ENCODE assay signal across 10 cellular contexts in genomic region chr6:111843347-111844147, GRCh38. TPM values are rescaled to one million over a fixed set of nuclear protein-coding genes. Genes with fewer than 3 reads are reported as not detected.
DNase-seq lines count a peak whose midpoint lies in the region; ATAC-seq, FAIRE-seq and TF ChIP-seq lines count a peak whose summit lies in the region.
"Had no signal": no experiment of that assay in that cellular context is flagged by ENCODE, and none has a peak within 500 bp of the region (broad histone marks: within the 10 kb centered on the region; RNA-seq: fewer than 3 reads in every experiment).

No MANE protein-coding gene starts in this region.

- H3K23ac ChIP-seq in neuronal stem cell (ENCODE audit: low read depth, low read length, poor library complexity): no peak overlapping the region

- no peak overlapping the region for H3K4ac ChIP-seq in neuronal stem cell (ENCODE audit: low read length)

- no peak for DNase-seq in GM18507 (ENCODE audit: extremely low spot score, insufficient read length, low read depth)
- DNase-seq in T-helper 9 cell: peak; percentile 61
- DNase-seq in astrocyte of the hippocampus (ENCODE audit: low read depth, low spot score): peak; percentile 27
- DNase-seq in neuronal stem cell (ENCODE audit: low spot score): no peak
- DNase-seq in breast epithelium (ENCODE audit: low spot score in 2 of 2): no peak
- DNase-seq in RKO (ENCODE audit: low spot score): no peak
- DNase-seq: DMS79 treated with DMSO at 0.1 percent for 48 hours had no signal

- TF ChIP-seq CTCF in breast epithelium (IDR thresholded peaks at IDR 0.05): no peak

- H2AK5ac ChIP-seq in neuronal stem cell (ENCODE audit: low read depth, low read length): no peak overlapping the region

- TF ChIP-seq POLR2A in breast epithelium (IDR thresholded peaks at IDR 0.05): no peak

- H3K9me3 ChIP-seq in neuronal stem cell (replicated peaks in 1 of 2; ENCODE audit: control insufficient read depth in 2 of 2, insufficient read depth in 1 of 2, low read depth in 1 of 2, low read length in 2 of 2) (no peaks in the 10 kb centered on the region), breast epithelium (no peaks in the 10 kb centered on the region)
- H3K9me3 ChIP-seq: neutrophil had no signal

- H3K36me3 ChIP-seq in neuronal stem cell (replicated peaks in 1 of 2; ENCODE audit: control insufficient read depth in 2 of 2, insufficient read depth in 2 of 2, low read length in 2 of 2): peaks cover 0 to 68% of the 10 kb centered on the region in 2 donors
- no peaks in the 10 kb centered on the region for H3K36me3 ChIP-seq in breast epithelium
- H3K36me3 ChIP-seq: neutrophil had no signal

- intact Hi-C loops in breast epithelium (cut with DNase I; ENCODE audit: low total_unique reads): loop anchor here (1.0 kb wide), 1 partner anchor 27 kb away; no protein-coding TSS in a partner anchor

- H3K14ac ChIP-seq in neuronal stem cell (ENCODE audit: low read length): no peak overlapping the region

- no peak overlapping the region for H3K4me3 ChIP-seq in neuronal stem cell (ENCODE audit: low read length in 2 of 2)
- no peak overlapping the region for H3K4me3 ChIP-seq in breast epithelium

- H2BK12ac ChIP-seq in neuronal stem cell (ENCODE audit: low read length): no peak overlapping the region

- H3K79me1 ChIP-seq in neuronal stem cell (ENCODE audit: low read depth, low read length): peaks cover 4% of the 10 kb centered on the region

- H4K91ac ChIP-seq in neuronal stem cell (ENCODE audit: low read depth, low read length, poor library complexity): no peak overlapping the region

- H3K9ac ChIP-seq in neuronal stem cell (ENCODE audit: low read depth, low read length, poor library complexity): no peak overlapping the region

- H3K27me3 ChIP-seq in neuronal stem cell (ENCODE audit: control insufficient read depth in 3 of 3, insufficient read depth in 3 of 3, low read depth in 1 of 3, low read length in 3 of 3): no peaks in the 10 kb centered on the region
- H3K27me3 ChIP-seq in breast epithelium: no peaks in the 10 kb centered on the region
- H3K27me3 ChIP-seq: neutrophil had no signal

- H3K4me2 ChIP-seq in neuronal stem cell (ENCODE audit: insufficient read depth, low read length, poor library complexity, severe bottlenecking): no peak overlapping the region

- H3K18ac ChIP-seq in neuronal stem cell (ENCODE audit: low read length): no peak overlapping the region

- no peak overlapping the region for H2BK15ac ChIP-seq in neuronal stem cell (ENCODE audit: low read length)

- WGBS in neuronal stem cell (ENCODE audit: extremely low coverage in 2 of 2, insufficient read length in 2 of 2, insufficient replicate concordance in 1 of 2), 2 donors: no CpG with 5 or more reads among the region's 7 CpGs

- peak; percentile 5 for FAIRE-seq in GM18507 (lab: Jason Lieb, UNC)

- peak overlapping the region; percentile 38 for H3K27ac ChIP-seq in neuronal stem cell (replicated peaks; ENCODE audit: low read length)
- H3K27ac ChIP-seq in breast epithelium: no peak overlapping the region
- H3K27ac ChIP-seq: neutrophil had no signal

- H2BK120ac ChIP-seq in neuronal stem cell (ENCODE audit: low read depth, low read length): no peak overlapping the region

- no peak overlapping the region for H2BK5ac ChIP-seq in neuronal stem cell (ENCODE audit: low read length)

- H4K8ac ChIP-seq in neuronal stem cell (ENCODE audit: low read depth, low read length): no peak overlapping the region

- H2AFZ ChIP-seq in neuronal stem cell (ENCODE audit: low read length): no peak overlapping the region

- peaks cover 41 to 74% of the 10 kb centered on the region in 2 donors for H3K4me1 ChIP-seq in neuronal stem cell (ENCODE audit: control insufficient read depth in 2 of 2, insufficient read depth in 1 of 2, low read depth in 1 of 2, low read length in 2 of 2)
- no peaks in the 10 kb centered on the region for H3K4me1 ChIP-seq in breast epithelium

- no peak for ATAC-seq in GM21447 (IDR thresholded peaks at IDR 0.05; ENCODE audit: unreplicated experiment)
- no peak for ATAC-seq in GM19324 (IDR thresholded peaks at IDR 0.05; ENCODE audit: low FRiP score, unreplicated experiment)

RNA-seq across cellular contexts. Expression of gene FYN, which starts 29.7 kb away (rescaled TPM):
- 176 TPM for polyA plus RNA-seq in neuronal stem cell (2013, experiment 1 of 2)
- polyA plus RNA-seq in neuronal stem cell (2013, experiment 2 of 2): 174 TPM
- total RNA-seq in breast epithelium: 100 to 1,000 TPM in 2 of 3 donors, 10 to 100 TPM in 1; 44.8 to 209 (median 111) TPM

Comparison
In these comparisons a context has a peak if more than half of its experiments do, and no peak if none do; other contexts are left out.
1. DNase-seq: peak in T-helper 9 cell (single experiment) and astrocyte of the hippocampus (single experiment); none in GM18507 (single experiment), neuronal stem cell (single experiment), breast epithelium (0 of 2) and RKO (single experiment).